Comparison of ENCODE assay signal across 1 cellular context in the genomic region with DNA sequence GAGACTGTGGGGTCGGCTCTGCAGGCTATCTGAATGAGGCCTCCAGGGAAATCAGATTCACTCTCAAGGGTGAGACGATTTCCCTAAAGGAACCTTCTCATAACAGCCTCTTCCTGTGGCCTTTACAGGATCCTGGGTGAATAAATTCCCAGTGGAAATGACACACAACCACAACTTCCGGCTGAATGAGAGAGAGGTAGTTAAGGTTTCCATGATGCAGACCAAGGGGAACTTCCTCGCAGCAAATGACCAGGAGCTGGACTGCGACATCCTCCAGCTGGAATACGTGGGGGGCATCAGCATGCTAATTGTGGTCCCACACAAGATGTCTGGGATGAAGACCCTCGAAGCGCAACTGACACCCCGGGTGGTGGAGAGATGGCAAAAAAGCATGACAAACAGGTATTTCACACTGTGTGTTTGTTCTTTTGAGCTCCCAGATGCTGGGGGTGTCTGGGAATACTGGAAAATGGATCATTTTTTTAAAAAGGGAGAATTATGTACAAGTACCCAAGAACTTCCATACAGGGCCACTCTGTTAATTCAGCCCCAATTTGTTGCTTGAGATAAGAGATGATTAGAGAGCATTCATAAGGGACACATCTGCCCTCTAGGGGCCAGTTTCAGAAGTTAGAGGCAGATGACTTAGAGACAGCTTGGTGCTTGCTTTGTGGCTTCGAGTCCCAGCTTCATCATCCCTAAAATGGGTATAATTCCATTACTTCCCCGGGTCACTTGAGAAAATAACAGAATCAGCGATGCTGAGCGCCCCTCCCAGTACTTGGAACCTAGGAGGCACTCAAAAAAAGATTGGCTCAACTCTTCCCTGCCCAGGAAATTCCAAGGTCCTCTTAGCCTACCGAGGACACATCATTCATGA.
TF ChIP-seq lines count a peak whose summit lies in the region.

No MANE protein-coding gene starts in this region.

TF ChIP-seq in K562, 482 proteins besides CTCF, POLR2A, EP300 and RAD21 (continued from another document and continues in another):
- peak; percentile 66 for TF ChIP-seq ZNF75A (CRISPR knock-in tag; IDR thresholded peaks at IDR 0.05)
- no peak for TF ChIP-seq RB1 (IDR thresholded peaks at IDR 0.05; ENCODE audit: low read depth)
- no peak for TF ChIP-seq RHOXF2B (CRISPR knock-in tag; conservative IDR thresholded peaks at IDR 0.05)
- no peak for TF ChIP-seq MAFF (IDR thresholded peaks at IDR 0.05; ENCODE audit: low read length)
- TF ChIP-seq ZC3H8 (IDR thresholded peaks at IDR 0.05), result no peak
- no peak for TF ChIP-seq CC2D1A (IDR thresholded peaks at IDR 0.05)
- TF ChIP-seq HEY1 (CRISPR knock-in tag; IDR thresholded peaks at IDR 0.05; ENCODE audit: borderline replicate concordance), result no peak
- no peak for TF ChIP-seq ZZZ3 (IDR thresholded peaks at IDR 0.05)
- TF ChIP-seq, protein P1, sequence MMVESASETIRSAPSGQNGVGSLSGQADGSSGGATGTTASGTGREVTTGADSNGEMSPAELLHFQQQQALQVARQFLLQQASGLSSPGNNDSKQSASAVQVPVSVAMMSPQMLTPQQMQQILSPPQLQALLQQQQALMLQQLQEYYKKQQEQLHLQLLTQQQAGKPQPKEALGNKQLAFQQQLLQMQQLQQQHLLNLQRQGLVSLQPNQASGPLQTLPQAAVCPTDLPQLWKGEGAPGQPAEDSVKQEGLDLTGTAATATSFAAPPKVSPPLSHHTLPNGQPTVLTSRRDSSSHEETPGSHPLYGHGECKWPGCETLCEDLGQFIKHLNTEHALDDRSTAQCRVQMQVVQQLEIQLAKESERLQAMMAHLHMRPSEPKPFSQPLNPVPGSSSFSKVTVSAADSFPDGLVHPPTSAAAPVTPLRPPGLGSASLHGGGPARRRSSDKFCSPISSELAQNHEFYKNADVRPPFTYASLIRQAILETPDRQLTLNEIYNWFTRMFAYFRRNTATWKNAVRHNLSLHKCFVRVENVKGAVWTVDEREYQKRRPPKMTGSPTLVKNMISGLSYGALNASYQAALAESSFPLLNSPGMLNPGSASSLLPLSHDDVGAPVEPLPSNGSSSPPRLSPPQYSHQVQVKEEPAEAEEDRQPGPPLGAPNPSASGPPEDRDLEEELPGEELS (CRISPR knock-in tag; IDR thresholded peaks at IDR 0.05; ENCODE audit: borderline replicate concordance), result no peak
- no peak for TF ChIP-seq SREBF1 (IDR thresholded peaks at IDR 0.05; ENCODE audit: borderline replicate concordance, low read depth, low read length)
- TF ChIP-seq BCOR (IDR thresholded peaks at IDR 0.05), result no peak
- TF ChIP-seq, protein P2, sequence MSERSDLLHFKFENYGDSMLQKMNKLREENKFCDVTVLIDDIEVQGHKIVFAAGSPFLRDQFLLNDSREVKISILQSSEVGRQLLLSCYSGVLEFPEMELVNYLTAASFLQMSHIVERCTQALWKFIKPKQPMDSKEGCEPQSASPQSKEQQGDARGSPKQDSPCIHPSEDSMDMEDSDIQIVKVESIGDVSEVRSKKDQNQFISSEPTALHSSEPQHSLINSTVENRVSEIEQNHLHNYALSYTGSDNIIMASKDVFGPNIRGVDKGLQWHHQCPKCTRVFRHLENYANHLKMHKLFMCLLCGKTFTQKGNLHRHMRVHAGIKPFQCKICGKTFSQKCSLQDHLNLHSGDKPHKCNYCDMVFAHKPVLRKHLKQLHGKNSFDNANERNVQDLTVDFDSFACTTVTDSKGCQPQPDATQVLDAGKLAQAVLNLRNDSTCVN (CRISPR knock-in tag; IDR thresholded peaks at IDR 0.05), result no peak
- no peak for TF ChIP-seq STAG1 (CRISPR knock-in tag; IDR thresholded peaks at IDR 0.05; ENCODE audit: borderline replicate concordance)
- no peak for TF ChIP-seq TAF1 (IDR thresholded peaks at IDR 0.05; ENCODE audit: control insufficient read depth, extremely low read depth, insufficient read depth, low read length, severe bottlenecking)
- TF ChIP-seq ZNF778 (CRISPR knock-in tag; IDR thresholded peaks at IDR 0.05), result no peak
- no peak for TF ChIP-seq BACH1 (tag; IDR thresholded peaks at IDR 0.05)
- no peak for TF ChIP-seq POLR2AphosphoS5 (IDR thresholded peaks at IDR 0.05; ENCODE audit: control insufficient read depth, insufficient read depth, low read depth, low read length)
- TF ChIP-seq NONO (IDR thresholded peaks at IDR 0.05; ENCODE audit: low read depth in 2 of 2, low read length in 1 of 2), result no peak
- TF ChIP-seq RBM15 (IDR thresholded peaks at IDR 0.05; ENCODE audit: insufficient read depth, low read length), result no peak
- no peak for TF ChIP-seq PURB (CRISPR knock-in tag; IDR thresholded peaks at IDR 0.05; ENCODE audit: low read depth)
- TF ChIP-seq ZNF197 (CRISPR knock-in tag; IDR thresholded peaks at IDR 0.05; ENCODE audit: low read depth), result no peak
- TF ChIP-seq MEIS2 (IDR thresholded peaks at IDR 0.05; ENCODE audit: partially characterized antibody), result no peak
- TF ChIP-seq ZNF217 (CRISPR knock-in tag; IDR thresholded peaks at IDR 0.05), result no peak
- TF ChIP-seq, protein P3, sequence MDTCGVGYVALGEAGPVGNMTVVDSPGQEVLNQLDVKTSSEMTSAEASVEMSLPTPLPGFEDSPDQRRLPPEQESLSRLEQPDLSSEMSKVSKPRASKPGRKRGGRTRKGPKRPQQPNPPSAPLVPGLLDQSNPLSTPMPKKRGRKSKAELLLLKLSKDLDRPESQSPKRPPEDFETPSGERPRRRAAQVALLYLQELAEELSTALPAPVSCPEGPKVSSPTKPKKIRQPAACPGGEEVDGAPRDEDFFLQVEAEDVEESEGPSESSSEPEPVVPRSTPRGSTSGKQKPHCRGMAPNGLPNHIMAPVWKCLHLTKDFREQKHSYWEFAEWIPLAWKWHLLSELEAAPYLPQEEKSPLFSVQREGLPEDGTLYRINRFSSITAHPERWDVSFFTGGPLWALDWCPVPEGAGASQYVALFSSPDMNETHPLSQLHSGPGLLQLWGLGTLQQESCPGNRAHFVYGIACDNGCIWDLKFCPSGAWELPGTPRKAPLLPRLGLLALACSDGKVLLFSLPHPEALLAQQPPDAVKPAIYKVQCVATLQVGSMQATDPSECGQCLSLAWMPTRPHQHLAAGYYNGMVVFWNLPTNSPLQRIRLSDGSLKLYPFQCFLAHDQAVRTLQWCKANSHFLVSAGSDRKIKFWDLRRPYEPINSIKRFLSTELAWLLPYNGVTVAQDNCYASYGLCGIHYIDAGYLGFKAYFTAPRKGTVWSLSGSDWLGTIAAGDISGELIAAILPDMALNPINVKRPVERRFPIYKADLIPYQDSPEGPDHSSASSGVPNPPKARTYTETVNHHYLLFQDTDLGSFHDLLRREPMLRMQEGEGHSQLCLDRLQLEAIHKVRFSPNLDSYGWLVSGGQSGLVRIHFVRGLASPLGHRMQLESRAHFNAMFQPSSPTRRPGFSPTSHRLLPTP (IDR thresholded peaks at IDR 0.05; ENCODE audit: borderline replicate concordance, extremely low read depth, insufficient read length), result no peak
- TF ChIP-seq, protein P4, sequence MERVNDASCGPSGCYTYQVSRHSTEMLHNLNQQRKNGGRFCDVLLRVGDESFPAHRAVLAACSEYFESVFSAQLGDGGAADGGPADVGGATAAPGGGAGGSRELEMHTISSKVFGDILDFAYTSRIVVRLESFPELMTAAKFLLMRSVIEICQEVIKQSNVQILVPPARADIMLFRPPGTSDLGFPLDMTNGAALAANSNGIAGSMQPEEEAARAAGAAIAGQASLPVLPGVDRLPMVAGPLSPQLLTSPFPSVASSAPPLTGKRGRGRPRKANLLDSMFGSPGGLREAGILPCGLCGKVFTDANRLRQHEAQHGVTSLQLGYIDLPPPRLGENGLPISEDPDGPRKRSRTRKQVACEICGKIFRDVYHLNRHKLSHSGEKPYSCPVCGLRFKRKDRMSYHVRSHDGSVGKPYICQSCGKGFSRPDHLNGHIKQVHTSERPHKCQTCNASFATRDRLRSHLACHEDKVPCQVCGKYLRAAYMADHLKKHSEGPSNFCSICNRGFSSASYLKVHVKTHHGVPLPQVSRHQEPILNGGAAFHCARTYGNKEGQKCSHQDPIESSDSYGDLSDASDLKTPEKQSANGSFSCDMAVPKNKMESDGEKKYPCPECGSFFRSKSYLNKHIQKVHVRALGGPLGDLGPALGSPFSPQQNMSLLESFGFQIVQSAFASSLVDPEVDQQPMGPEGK (CRISPR knock-in tag; IDR thresholded peaks at IDR 0.05; ENCODE audit: borderline replicate concordance), result no peak
- TF ChIP-seq SP2 (IDR thresholded peaks at IDR 0.05; ENCODE audit: extremely low read depth, low read depth, low read length, poor library complexity, severe bottlenecking), result no peak
- TF ChIP-seq, protein P5, sequence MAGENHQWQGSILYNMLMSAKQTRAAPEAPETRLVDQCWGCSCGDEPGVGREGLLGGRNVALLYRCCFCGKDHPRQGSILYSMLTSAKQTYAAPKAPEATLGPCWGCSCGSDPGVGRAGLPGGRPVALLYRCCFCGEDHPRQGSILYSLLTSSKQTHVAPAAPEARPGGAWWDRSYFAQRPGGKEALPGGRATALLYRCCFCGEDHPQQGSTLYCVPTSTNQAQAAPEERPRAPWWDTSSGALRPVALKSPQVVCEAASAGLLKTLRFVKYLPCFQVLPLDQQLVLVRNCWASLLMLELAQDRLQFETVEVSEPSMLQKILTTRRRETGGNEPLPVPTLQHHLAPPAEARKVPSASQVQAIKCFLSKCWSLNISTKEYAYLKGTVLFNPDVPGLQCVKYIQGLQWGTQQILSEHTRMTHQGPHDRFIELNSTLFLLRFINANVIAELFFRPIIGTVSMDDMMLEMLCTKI (IDR thresholded peaks at IDR 0.05; ENCODE audit: partially characterized antibody), result no peak
- TF ChIP-seq ELF1 (tag; IDR thresholded peaks at IDR 0.05), result no peak
- TF ChIP-seq, protein P6, sequence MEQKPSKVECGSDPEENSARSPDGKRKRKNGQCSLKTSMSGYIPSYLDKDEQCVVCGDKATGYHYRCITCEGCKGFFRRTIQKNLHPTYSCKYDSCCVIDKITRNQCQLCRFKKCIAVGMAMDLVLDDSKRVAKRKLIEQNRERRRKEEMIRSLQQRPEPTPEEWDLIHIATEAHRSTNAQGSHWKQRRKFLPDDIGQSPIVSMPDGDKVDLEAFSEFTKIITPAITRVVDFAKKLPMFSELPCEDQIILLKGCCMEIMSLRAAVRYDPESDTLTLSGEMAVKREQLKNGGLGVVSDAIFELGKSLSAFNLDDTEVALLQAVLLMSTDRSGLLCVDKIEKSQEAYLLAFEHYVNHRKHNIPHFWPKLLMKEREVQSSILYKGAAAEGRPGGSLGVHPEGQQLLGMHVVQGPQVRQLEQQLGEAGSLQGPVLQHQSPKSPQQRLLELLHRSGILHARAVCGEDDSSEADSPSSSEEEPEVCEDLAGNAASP (IDR thresholded peaks at IDR 0.05), result no peak
- TF ChIP-seq, protein P7, sequence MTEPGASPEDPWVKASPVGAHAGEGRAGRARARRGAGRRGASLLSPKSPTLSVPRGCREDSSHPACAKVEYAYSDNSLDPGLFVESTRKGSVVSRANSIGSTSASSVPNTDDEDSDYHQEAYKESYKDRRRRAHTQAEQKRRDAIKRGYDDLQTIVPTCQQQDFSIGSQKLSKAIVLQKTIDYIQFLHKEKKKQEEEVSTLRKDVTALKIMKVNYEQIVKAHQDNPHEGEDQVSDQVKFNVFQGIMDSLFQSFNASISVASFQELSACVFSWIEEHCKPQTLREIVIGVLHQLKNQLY (CRISPR knock-in tag; conservative IDR thresholded peaks at IDR 0.05), result peak; percentile 65 to 89; a peak in 3 of 4 replicates
- TF ChIP-seq SP1 (CRISPR knock-in tag; IDR thresholded peaks at IDR 0.05), result peak; percentile 77
- TF ChIP-seq NFXL1 (CRISPR knock-in tag; IDR thresholded peaks at IDR 0.05), result peak; percentile 82; the same call in 1 of the 2 replicates
- TF ChIP-seq, protein P8, sequence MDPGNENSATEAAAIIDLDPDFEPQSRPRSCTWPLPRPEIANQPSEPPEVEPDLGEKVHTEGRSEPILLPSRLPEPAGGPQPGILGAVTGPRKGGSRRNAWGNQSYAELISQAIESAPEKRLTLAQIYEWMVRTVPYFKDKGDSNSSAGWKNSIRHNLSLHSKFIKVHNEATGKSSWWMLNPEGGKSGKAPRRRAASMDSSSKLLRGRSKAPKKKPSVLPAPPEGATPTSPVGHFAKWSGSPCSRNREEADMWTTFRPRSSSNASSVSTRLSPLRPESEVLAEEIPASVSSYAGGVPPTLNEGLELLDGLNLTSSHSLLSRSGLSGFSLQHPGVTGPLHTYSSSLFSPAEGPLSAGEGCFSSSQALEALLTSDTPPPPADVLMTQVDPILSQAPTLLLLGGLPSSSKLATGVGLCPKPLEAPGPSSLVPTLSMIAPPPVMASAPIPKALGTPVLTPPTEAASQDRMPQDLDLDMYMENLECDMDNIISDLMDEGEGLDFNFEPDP (CRISPR knock-in tag; IDR thresholded peaks at IDR 0.05), result no peak
- TF ChIP-seq BRD4 (IDR thresholded peaks at IDR 0.05), result no peak
- TF ChIP-seq, protein P9, sequence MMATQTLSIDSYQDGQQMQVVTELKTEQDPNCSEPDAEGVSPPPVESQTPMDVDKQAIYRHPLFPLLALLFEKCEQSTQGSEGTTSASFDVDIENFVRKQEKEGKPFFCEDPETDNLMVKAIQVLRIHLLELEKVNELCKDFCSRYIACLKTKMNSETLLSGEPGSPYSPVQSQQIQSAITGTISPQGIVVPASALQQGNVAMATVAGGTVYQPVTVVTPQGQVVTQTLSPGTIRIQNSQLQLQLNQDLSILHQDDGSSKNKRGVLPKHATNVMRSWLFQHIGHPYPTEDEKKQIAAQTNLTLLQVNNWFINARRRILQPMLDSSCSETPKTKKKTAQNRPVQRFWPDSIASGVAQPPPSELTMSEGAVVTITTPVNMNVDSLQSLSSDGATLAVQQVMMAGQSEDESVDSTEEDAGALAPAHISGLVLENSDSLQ (IDR thresholded peaks at IDR 0.05), result no peak
- TF ChIP-seq CAMTA2 (CRISPR knock-in tag; conservative IDR thresholded peaks at IDR 0.05), result no peak
- TF ChIP-seq TAF15 (IDR thresholded peaks at IDR 0.05; ENCODE audit: low read depth, low read length), result no peak
- no peak for TF ChIP-seq CHD4 (IDR thresholded peaks at IDR 0.05; ENCODE audit: insufficient read depth, insufficient replicate concordance, low read depth, low read length, poor library complexity, severe bottlenecking)
- TF ChIP-seq, protein P10, sequence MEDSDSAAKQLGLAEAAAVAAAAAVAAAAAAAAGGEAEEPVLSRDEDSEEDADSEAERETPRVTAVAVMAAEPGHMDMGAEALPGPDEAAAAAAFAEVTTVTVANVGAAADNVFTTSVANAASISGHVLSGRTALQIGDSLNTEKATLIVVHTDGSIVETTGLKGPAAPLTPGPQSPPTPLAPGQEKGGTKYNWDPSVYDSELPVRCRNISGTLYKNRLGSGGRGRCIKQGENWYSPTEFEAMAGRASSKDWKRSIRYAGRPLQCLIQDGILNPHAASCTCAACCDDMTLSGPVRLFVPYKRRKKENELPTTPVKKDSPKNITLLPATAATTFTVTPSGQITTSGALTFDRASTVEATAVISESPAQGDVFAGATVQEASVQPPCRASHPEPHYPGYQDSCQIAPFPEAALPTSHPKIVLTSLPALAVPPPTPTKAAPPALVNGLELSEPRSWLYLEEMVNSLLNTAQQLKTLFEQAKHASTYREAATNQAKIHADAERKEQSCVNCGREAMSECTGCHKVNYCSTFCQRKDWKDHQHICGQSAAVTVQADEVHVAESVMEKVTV (CRISPR knock-in tag; IDR thresholded peaks at IDR 0.05), result peak; percentile 98
- TF ChIP-seq SRSF3 (IDR thresholded peaks at IDR 0.05; ENCODE audit: insufficient read depth, low read length), result no peak
- TF ChIP-seq, protein P11, sequence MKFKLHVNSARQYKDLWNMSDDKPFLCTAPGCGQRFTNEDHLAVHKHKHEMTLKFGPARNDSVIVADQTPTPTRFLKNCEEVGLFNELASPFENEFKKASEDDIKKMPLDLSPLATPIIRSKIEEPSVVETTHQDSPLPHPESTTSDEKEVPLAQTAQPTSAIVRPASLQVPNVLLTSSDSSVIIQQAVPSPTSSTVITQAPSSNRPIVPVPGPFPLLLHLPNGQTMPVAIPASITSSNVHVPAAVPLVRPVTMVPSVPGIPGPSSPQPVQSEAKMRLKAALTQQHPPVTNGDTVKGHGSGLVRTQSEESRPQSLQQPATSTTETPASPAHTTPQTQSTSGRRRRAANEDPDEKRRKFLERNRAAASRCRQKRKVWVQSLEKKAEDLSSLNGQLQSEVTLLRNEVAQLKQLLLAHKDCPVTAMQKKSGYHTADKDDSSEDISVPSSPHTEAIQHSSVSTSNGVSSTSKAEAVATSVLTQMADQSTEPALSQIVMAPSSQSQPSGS (CRISPR knock-in tag; IDR thresholded peaks at IDR 0.05), result no peak
- TF ChIP-seq ZEB2 (IDR thresholded peaks at IDR 0.05), result no peak
- TF ChIP-seq ZNF174 (CRISPR knock-in tag; IDR thresholded peaks at IDR 0.05), result no peak
- TF ChIP-seq KLF16 (IDR thresholded peaks at IDR 0.05), result no peak
